In genomic region chr1:43981636-43982035, GRCh38 we compare ENCODE assay signal across 20 cellular contexts. TPM values are rescaled to one million over a fixed set of nuclear protein-coding genes. Genes with fewer than 3 reads are reported as not detected.
DNase-seq lines count a peak whose midpoint lies in the region; FAIRE-seq and TF ChIP-seq lines count a peak whose summit lies in the region.
"Had no signal": no experiment of that assay in that cellular context is flagged by ENCODE, and none has a peak within 500 bp of the region (broad histone marks: within the 10 kb centered on the region; RNA-seq: fewer than 3 reads in every experiment).

No MANE protein-coding gene starts in this region.

- peaks cover 30 to 46% of the 10 kb centered on the region in 2 experiments for H3K36me3 ChIP-seq in keratinocyte (ENCODE audit: control insufficient read depth in 2 of 2, extremely low read depth in 1 of 2, insufficient read depth in 2 of 2, low read length in 2 of 2)
- peaks cover 45% of the 10 kb centered on the region for H3K36me3 ChIP-seq in osteoblast (ENCODE audit: insufficient read depth, low read length)
- H3K36me3 ChIP-seq in small intestine (ENCODE audit: control insufficient read depth in 2 of 2, insufficient read depth in 2 of 2, low read length in 2 of 2), result peaks cover 0 to 5% of the 10 kb centered on the region in 2 donors

- peaks cover 54% of the 10 kb centered on the region for H3K79me2 ChIP-seq in keratinocyte (ENCODE audit: control insufficient read depth, insufficient read depth, low read length)
- peaks cover 63% of the 10 kb centered on the region for H3K79me2 ChIP-seq in osteoblast (ENCODE audit: insufficient read depth, low read length)

- H3K27me3 Mint-ChIP-seq in activated T-cell treated with anti-CD3 and anti-CD28 coated beads, Interleukin-2, amount 50 U/mL, for 24 hours, result no peaks in the 10 kb centered on the region
- H3K27me3 Mint-ChIP-seq in activated CD4-positive, alpha-beta memory T cell treated with anti-CD3 and anti-CD28 coated beads, Interleukin-2, amount 10 ng/mL, durations not matched to agents 7 days and 5 days, result no peaks in the 10 kb centered on the region

- H3K27ac ChIP-seq in RWPE1 (peak overlapping the region; percentile 94), keratinocyte (ENCODE audit: control insufficient read depth, insufficient read depth, low read length) (peak overlapping the region; percentile 92), osteoblast (ENCODE audit: low read depth, low read length) (no peak overlapping the region), small intestine (ENCODE audit: low read depth in 1 of 2, low read length in 1 of 2) (no peak overlapping the region)
- H3K27ac ChIP-seq: KMS-11 had no signal

- no peak for TF ChIP-seq CTCF in RWPE1 (conservative IDR thresholded peaks at IDR 0.05; ENCODE audit: low read depth)
- TF ChIP-seq CTCF in keratinocyte (optimal IDR thresholded peaks at IDR 0.05 in 1 of 3, IDR thresholded peaks at IDR 0.05 in 1 of 3, conservative IDR thresholded peaks at IDR 0.05 in 1 of 3; ENCODE audit: extremely low read depth in 1 of 3, insufficient read depth in 2 of 3, low read length in 3 of 3), result no peak
- TF ChIP-seq CTCF in osteoblast (IDR thresholded peaks at IDR 0.05; ENCODE audit: extremely low read depth, low read depth, low read length), result no peak

- peaks cover 40% of the 10 kb centered on the region for H3K4me1 ChIP-seq in keratinocyte (ENCODE audit: control insufficient read depth, extremely low read depth, insufficient read depth, low read length)
- peaks cover 32% of the 10 kb centered on the region for H3K4me1 ChIP-seq in osteoblast (ENCODE audit: insufficient read depth, low read length)
- H3K4me1 ChIP-seq in small intestine (ENCODE audit: control insufficient read depth in 2 of 2, insufficient read depth in 1 of 2, low read depth in 1 of 2, low read length in 1 of 2), result peaks cover 4% of the 10 kb centered on the region in 2 donors
- H3K4me1 ChIP-seq: BE2C had no signal

- H3K9me1 ChIP-seq in keratinocyte (ENCODE audit: control insufficient read depth, extremely low read depth, insufficient read depth, low read length), result no peaks in the 10 kb centered on the region

- no peak overlapping the region for H2AFZ ChIP-seq in keratinocyte (ENCODE audit: control insufficient read depth, low read length)
- H2AFZ ChIP-seq in osteoblast (ENCODE audit: low read length), result no peak overlapping the region
- H2AFZ ChIP-seq: GM23338 had no signal

- no peaks in the 10 kb centered on the region for H3K9me3 Mint-ChIP-seq in activated T-cell treated with anti-CD3 and anti-CD28 coated beads, Interleukin-2, amount 50 U/mL, for 24 hours
- no peaks in the 10 kb centered on the region for H3K9me3 Mint-ChIP-seq in activated CD4-positive, alpha-beta memory T cell treated with anti-CD3 and anti-CD28 coated beads, Interleukin-2, amount 10 ng/mL, durations not matched to agents 7 days and 5 days
- H3K9me3 Mint-ChIP-seq: CD8-positive, alpha-beta memory T cell; GM23338 had no signal

- H4K20me1 ChIP-seq in keratinocyte (ENCODE audit: control insufficient read depth, extremely low read depth, insufficient read depth, low read length) (no peaks in the 10 kb centered on the region), osteoblast (ENCODE audit: insufficient read depth, low read length) (peaks cover 50% of the 10 kb centered on the region)

- peaks cover 85% of the 10 kb centered on the region for H3K36me3 Mint-ChIP-seq in activated T-cell treated with anti-CD3 and anti-CD28 coated beads, Interleukin-2, amount 50 U/mL, for 24 hours (ENCODE audit: low read depth)
- peaks cover 16% of the 10 kb centered on the region for H3K36me3 Mint-ChIP-seq in activated CD4-positive, alpha-beta memory T cell treated with anti-CD3 and anti-CD28 coated beads, Interleukin-2, amount 10 ng/mL, durations not matched to agents 7 days and 5 days (ENCODE audit: low read depth)

- peak; percentile 28 for DNase-seq in activated T-cell treated with anti-CD3 and anti-CD28 coated beads, Interleukin-2, amount 50 U/mL, for 24 hours
- DNase-seq in activated T-cell treated with anti-CD3 and anti-CD28 coated beads for 4 hours (no peak), RWPE1 (ENCODE audit: low spot score) (no peak), keratinocyte (ENCODE audit: low read depth, low spot score) (no peak), osteoblast (ENCODE audit: insufficient read length, low spot score, missing footprints) (peak; percentile 62), GDM1 (lab: John Stamatoyannopoulos, UW) (no peak), small intestine (no peak)
- no peak for DNase-seq in activated CD4-positive, alpha-beta memory T cell treated with anti-CD3 and anti-CD28 coated beads, Interleukin-2, amount 10 ng/mL, durations not matched to agents 7 days and 5 days
- DNase-seq: 8988T; BE2C; CD8-positive, alpha-beta memory T cell; DMS79; MM.1S; NCI-H1092 treated with DMSO at 0.1 percent for 48 hours; NCI-H1694 had no signal

- FAIRE-seq in keratinocyte (lab: Jason Lieb, UNC) (no peak), small intestine (lab: Jason Lieb, UNC) (no peak)
- FAIRE-seq: D721Med, GM12878, RCC 7860 had no signal

- WGBS in small intestine, 3 donors, result 93 to 95% (median 94%) methylated on average over 20 of the region's 20 CpGs

- dilution Hi-C loops in keratinocyte (cut with MboI; ENCODE audit: extremely low pct_ligation_motif_present, low sequenced_read_pairs), result no loop called here

- peaks cover 37% of the 10 kb centered on the region for H3K4me1 Mint-ChIP-seq in activated T-cell treated with anti-CD3 and anti-CD28 coated beads, Interleukin-2, amount 50 U/mL, for 24 hours (ENCODE audit: low read depth)
- peaks cover 36% of the 10 kb centered on the region for H3K4me1 Mint-ChIP-seq in activated CD4-positive, alpha-beta memory T cell treated with anti-CD3 and anti-CD28 coated beads, Interleukin-2, amount 10 ng/mL, durations not matched to agents 7 days and 5 days

- H3K9me3 ChIP-seq in keratinocyte (ENCODE audit: control insufficient read depth, low read depth, low read length) (no peaks in the 10 kb centered on the region), osteoblast (ENCODE audit: low read depth, low read length) (no peaks in the 10 kb centered on the region), small intestine (ENCODE audit: control insufficient read depth, low read depth) (no peaks in the 10 kb centered on the region)
- H3K9me3 ChIP-seq: BE2C had no signal

- CTCF ChIA-PET in RWPE1 (lab: Yijun Ruan, JAX), result no interaction called here
- CTCF ChIA-PET in activated CD4-positive, alpha-beta memory T cell treated with anti-CD3 and anti-CD28 coated beads, Interleukin-2, amount 10 ng/mL, durations not matched to agents 7 days and 5 days (lab: Charles Lee), result no interaction called here

- H3K4me2 ChIP-seq in keratinocyte (ENCODE audit: control insufficient read depth, extremely low read depth, insufficient read depth, low read depth, low read length) (peak overlapping the region; percentile 83), osteoblast (ENCODE audit: insufficient read depth, low read length) (no peak overlapping the region)
- H3K4me2 ChIP-seq: GM23338, KMS-11 had no signal

- H3K9ac ChIP-seq in keratinocyte (ENCODE audit: control insufficient read depth, extremely low read depth, insufficient read depth, low read length), result peak overlapping the region; percentile 94
- H3K9ac ChIP-seq: KMS-11 had no signal

- H3K4me3 ChIP-seq in keratinocyte (ENCODE audit: control insufficient read depth in 2 of 3, extremely low read depth in 1 of 3, insufficient read depth in 2 of 3, low read depth in 1 of 3, low read length in 3 of 3), result no peak overlapping the region
- no peak overlapping the region for H3K4me3 ChIP-seq in osteoblast (ENCODE audit: insufficient read depth, low read length)
- no peak overlapping the region for H3K4me3 ChIP-seq in small intestine (ENCODE audit: low read depth in 1 of 2, low read length in 2 of 2)
- H3K4me3 ChIP-seq: GM12878, GM23338 had no signal

- H3K27me3 ChIP-seq in keratinocyte (ENCODE audit: control insufficient read depth, extremely low read depth, insufficient read depth, low read length) (no peaks in the 10 kb centered on the region), osteoblast (ENCODE audit: insufficient read depth, low read length) (no peaks in the 10 kb centered on the region), small intestine (ENCODE audit: control insufficient read depth in 2 of 2, insufficient read depth in 2 of 2, low read length in 2 of 2) (no peaks in the 10 kb centered on the region)
- H3K27me3 ChIP-seq: BE2C had no signal

- no peak overlapping the region for H3K27ac Mint-ChIP-seq in activated T-cell treated with anti-CD3 and anti-CD28 coated beads, Interleukin-2, amount 50 U/mL, for 24 hours
- H3K27ac Mint-ChIP-seq in activated CD4-positive, alpha-beta memory T cell treated with anti-CD3 and anti-CD28 coated beads, Interleukin-2, amount 10 ng/mL, durations not matched to agents 7 days and 5 days, result no peak overlapping the region
- H3K27ac Mint-ChIP-seq: GM23338 had no signal

- POLR2A ChIA-PET in RWPE1 (lab: Yijun Ruan, JAX; ENCODE audit: low non-redundant PET), result no interaction called here
- POLR2A ChIA-PET in activated CD4-positive, alpha-beta memory T cell treated with anti-CD3 and anti-CD28 coated beads, Interleukin-2, amount 10 ng/mL, durations not matched to agents 7 days and 5 days (lab: Charles Lee), result no interaction called here

- no peak overlapping the region for H3K4me3 Mint-ChIP-seq in activated T-cell treated with anti-CD3 and anti-CD28 coated beads, Interleukin-2, amount 50 U/mL, for 24 hours
- no peak overlapping the region for H3K4me3 Mint-ChIP-seq in activated CD4-positive, alpha-beta memory T cell treated with anti-CD3 and anti-CD28 coated beads, Interleukin-2, amount 10 ng/mL, durations not matched to agents 7 days and 5 days
- H3K4me3 Mint-ChIP-seq: GM23338 had no signal

RNA-seq across cellular contexts. Expression of gene B4GALT2, which starts 2.6 kb away (rescaled TPM):
- 39.6 to 60.7 TPM (median 50.4 TPM) in 3 replicates for polyA plus RNA-seq in keratinocyte
- 10.2 TPM for polyA plus RNA-seq in keratinocyte (2011; ENCODE audit: low read depth)
- 28.8 and 65.0 TPM in 2 replicates for polyA plus RNA-seq in keratinocyte (2011; cell fraction: cytosol; rRNA removed)
- 25.2 and 34.4 TPM in 2 replicates for polyA plus RNA-seq in keratinocyte (2011; cell fraction: nucleus; rRNA removed)
- polyA plus RNA-seq in keratinocyte (2012; ENCODE audit: low replicate concordance), result 39.3 and 79.8 TPM in 2 replicates
- 43.2 to 116 TPM (median 55.0 TPM) in 3 replicates for polyA minus RNA-seq in keratinocyte
- 108 TPM for polyA minus RNA-seq in keratinocyte (2011; cell fraction: cytosol; rRNA and poly(A)+ RNA removed)
- 21.2 and 21.3 TPM in 2 replicates for polyA minus RNA-seq in keratinocyte (2011; cell fraction: nucleus; rRNA and poly(A)+ RNA removed)
- 95.5 and 99.5 TPM in 2 replicates for total RNA-seq in osteoblast
- polyA plus RNA-seq in small intestine, result 10 to 100 TPM in 2 of 3 donors, 1 to 10 TPM in 1; 8.9 to 31.8 (median 20.0) TPM
- 10 to 100 TPM; 13.0 to 15.5 TPM for total RNA-seq in activated CD4-positive, alpha-beta memory T cell treated with anti-CD3 and anti-CD28 coated beads, Interleukin-2, amount 10 ng/mL, durations not matched to agents 7 days and 5 days

RNA-seq across cellular contexts. Expression of gene ATP6V0B, which starts 6.9 kb away (rescaled TPM):
- polyA plus RNA-seq in keratinocyte, result 195 to 325 TPM (median 233 TPM) in 3 replicates
- 37.8 TPM for polyA plus RNA-seq in keratinocyte (2011; ENCODE audit: low read depth)
- polyA plus RNA-seq in keratinocyte (2011; cell fraction: cytosol; rRNA removed), result 213 and 278 TPM in 2 replicates
- polyA plus RNA-seq in keratinocyte (2011; cell fraction: nucleus; rRNA removed), result 257 and 265 TPM in 2 replicates
- 176 and 266 TPM in 2 replicates for polyA plus RNA-seq in keratinocyte (2012; ENCODE audit: low replicate concordance)
- 176 to 259 TPM (median 180 TPM) in 3 replicates for polyA minus RNA-seq in keratinocyte
- 211 TPM for polyA minus RNA-seq in keratinocyte (2011; cell fraction: cytosol; rRNA and poly(A)+ RNA removed)
- 69.2 and 72.5 TPM in 2 replicates for polyA minus RNA-seq in keratinocyte (2011; cell fraction: nucleus; rRNA and poly(A)+ RNA removed)
- total RNA-seq in osteoblast, result 81.9 and 89.4 TPM in 2 replicates
- 100 to 1,000 TPM; 104 to 245 (median 201) TPM for polyA plus RNA-seq in small intestine
- total RNA-seq in activated CD4-positive, alpha-beta memory T cell treated with anti-CD3 and anti-CD28 coated beads, Interleukin-2, amount 10 ng/mL, durations not matched to agents 7 days and 5 days, result 100 to 1,000 TPM; 121 TPM

RNA-seq across cellular contexts. Expression of gene CCDC24, which starts 9.8 kb away (rescaled TPM):
- polyA plus RNA-seq in keratinocyte (5.2 to 6.2 TPM (median 5.2 TPM) in 3 replicates), small intestine (10 to 100 TPM in 2 of 3 donors, 1 to 10 TPM in 1; 5.8 to 35.1 (median 20.4) TPM)
- polyA plus RNA-seq in keratinocyte (2011; ENCODE audit: low read depth), result 2.0 TPM
- polyA plus RNA-seq in keratinocyte (2011; cell fraction: cytosol; rRNA removed), result 3.0 and 7.9 TPM in 2 replicates
- 13.4 and 19.2 TPM in 2 replicates for polyA plus RNA-seq in keratinocyte (2011; cell fraction: nucleus; rRNA removed)
- 2.3 and 9.6 TPM in 2 replicates for polyA plus RNA-seq in keratinocyte (2012; ENCODE audit: low replicate concordance)
- 1.4 to 3.9 TPM (median 2.9 TPM) in 3 replicates for polyA minus RNA-seq in keratinocyte
- polyA minus RNA-seq in keratinocyte (2011; cell fraction: cytosol; rRNA and poly(A)+ RNA removed), result 7.5 TPM
- polyA minus RNA-seq in keratinocyte (2011; cell fraction: nucleus; rRNA and poly(A)+ RNA removed), result 4.0 and 4.2 TPM in 2 replicates
- 2.4 and 2.9 TPM in 2 replicates for total RNA-seq in osteoblast
- total RNA-seq in activated CD4-positive, alpha-beta memory T cell treated with anti-CD3 and anti-CD28 coated beads, Interleukin-2, amount 10 ng/mL, durations not matched to agents 7 days and 5 days, result 1 to 10 TPM; 1.8 to 2.2 TPM

RNA-seq across cellular contexts. Expression of gene DPH2, which starts 11.8 kb away (rescaled TPM):
- polyA plus RNA-seq in keratinocyte (30.3 to 35.1 TPM (median 33.5 TPM) in 3 replicates), small intestine (10 to 100 TPM in 2 of 3 donors, 1 to 10 TPM in 1; 5.8 to 25.2 (median 11.3) TPM)
- 20.3 TPM for polyA plus RNA-seq in keratinocyte (2011; ENCODE audit: low read depth)
- polyA plus RNA-seq in keratinocyte (2011; cell fraction: cytosol; rRNA removed), result 20.0 and 29.5 TPM in 2 replicates
- 72.0 and 76.9 TPM in 2 replicates for polyA plus RNA-seq in keratinocyte (2011; cell fraction: nucleus; rRNA removed)
- polyA plus RNA-seq in keratinocyte (2012; ENCODE audit: low replicate concordance), result 25.8 and 25.9 TPM in 2 replicates
- polyA minus RNA-seq in keratinocyte, result 29.9 to 66.6 TPM (median 33.9 TPM) in 3 replicates
- polyA minus RNA-seq in keratinocyte (2011; cell fraction: cytosol; rRNA and poly(A)+ RNA removed), result 35.1 TPM
- polyA minus RNA-seq in keratinocyte (2011; cell fraction: nucleus; rRNA and poly(A)+ RNA removed), result 19.2 and 21.3 TPM in 2 replicates
- 10.3 and 15.6 TPM in 2 replicates for total RNA-seq in osteoblast
- total RNA-seq in activated CD4-positive, alpha-beta memory T cell treated with anti-CD3 and anti-CD28 coated beads, Interleukin-2, amount 10 ng/mL, durations not matched to agents 7 days and 5 days, result 10 to 100 TPM; 18.0 to 19.2 TPM

RNA-seq across cellular contexts. Expression of gene IPO13, which starts 34.9 kb away (rescaled TPM):
- polyA plus RNA-seq in keratinocyte (20.7 to 40.0 TPM (median 35.7 TPM) in 3 replicates), small intestine (10 to 100 TPM; 14.2 to 24.8 (median 19.2) TPM)
- polyA plus RNA-seq in keratinocyte (2011; ENCODE audit: low read depth), result 29.5 TPM
- polyA plus RNA-seq in keratinocyte (2011; cell fraction: cytosol; rRNA removed), result 23.3 and 31.4 TPM in 2 replicates
- polyA plus RNA-seq in keratinocyte (2011; cell fraction: nucleus; rRNA removed), result 88.6 and 100 TPM in 2 replicates
- 28.3 and 31.7 TPM in 2 replicates for polyA plus RNA-seq in keratinocyte (2012; ENCODE audit: low replicate concordance)
- 68.1 to 123 TPM (median 111 TPM) in 3 replicates for polyA minus RNA-seq in keratinocyte
- 58.1 TPM for polyA minus RNA-seq in keratinocyte (2011; cell fraction: cytosol; rRNA and poly(A)+ RNA removed)
- 46.1 and 57.6 TPM in 2 replicates for polyA minus RNA-seq in keratinocyte (2011; cell fraction: nucleus; rRNA and poly(A)+ RNA removed)
- 18.6 and 20.6 TPM in 2 replicates for total RNA-seq in osteoblast
- 10 to 100 TPM; 21.5 to 23.5 TPM for total RNA-seq in activated CD4-positive, alpha-beta memory T cell treated with anti-CD3 and anti-CD28 coated beads, Interleukin-2, amount 10 ng/mL, durations not matched to agents 7 days and 5 days

Comparison
In these comparisons a context has a peak if more than half of its experiments do, and no peak if none do; other contexts are left out.
1. DNase-seq: peak in activated T-cell treated with anti-CD3 and anti-CD28 coated beads, Interleukin-2, amount 50 U/mL, for 24 hours (single experiment) and osteoblast (single experiment); none in activated T-cell treated with anti-CD3 and anti-CD28 coated beads for 4 hours (single experiment), RWPE1 (single experiment), keratinocyte (single experiment), GDM1 (single experiment), small intestine (single experiment) and activated CD4-positive, alpha-beta memory T cell treated with anti-CD3 and anti-CD28 coated beads, Interleukin-2, amount 10 ng/mL, durations not matched to agents 7 days and 5 days (single experiment).
2. H3K27ac ChIP-seq: peak in RWPE1 (single experiment) and keratinocyte (single experiment); none in osteoblast (single experiment) and small intestine (0 of 2).